In the genomic region with DNA sequence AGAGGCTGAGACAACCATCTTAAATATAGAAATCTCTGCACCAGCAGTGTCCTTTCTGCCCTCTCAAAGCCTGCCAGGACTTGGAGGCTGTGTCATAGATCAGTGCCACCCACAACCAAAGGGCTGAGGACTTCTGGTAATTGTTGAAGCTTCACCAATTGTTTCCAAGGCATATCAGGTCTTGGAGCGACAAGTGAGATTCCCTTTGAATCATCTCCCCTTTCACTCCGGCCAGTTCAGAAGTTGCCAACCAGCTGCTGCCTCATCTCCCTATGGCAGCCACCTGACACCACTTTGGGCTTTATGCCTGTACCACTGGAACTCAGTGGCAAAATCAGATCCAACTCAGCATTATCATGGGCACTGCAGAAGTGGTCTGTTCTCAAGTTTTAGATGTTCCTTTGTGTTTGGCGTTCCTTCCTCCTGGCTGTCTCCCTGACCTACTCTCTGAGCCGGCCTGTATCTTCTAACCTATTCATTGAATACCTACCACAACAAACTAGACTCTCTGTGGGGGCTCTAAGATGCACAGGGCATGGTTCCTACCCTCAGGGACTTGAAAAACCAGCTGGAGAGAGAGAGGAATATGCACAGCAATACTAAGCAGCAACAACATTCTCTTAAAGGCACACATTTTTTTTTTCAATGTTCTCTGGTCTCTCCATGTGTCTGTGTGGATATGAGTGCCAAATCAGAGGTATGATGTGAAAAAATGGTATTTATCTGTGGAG, we compare ENCODE assay signal across 1 cellular context.
TF ChIP-seq lines count a peak whose summit lies in the region.

No MANE protein-coding gene starts in this region.

TF ChIP-seq in H1, 55 proteins besides CTCF, POLR2A, EP300 and RAD21 (continued from another document):
- TF ChIP-seq, protein P1, sequence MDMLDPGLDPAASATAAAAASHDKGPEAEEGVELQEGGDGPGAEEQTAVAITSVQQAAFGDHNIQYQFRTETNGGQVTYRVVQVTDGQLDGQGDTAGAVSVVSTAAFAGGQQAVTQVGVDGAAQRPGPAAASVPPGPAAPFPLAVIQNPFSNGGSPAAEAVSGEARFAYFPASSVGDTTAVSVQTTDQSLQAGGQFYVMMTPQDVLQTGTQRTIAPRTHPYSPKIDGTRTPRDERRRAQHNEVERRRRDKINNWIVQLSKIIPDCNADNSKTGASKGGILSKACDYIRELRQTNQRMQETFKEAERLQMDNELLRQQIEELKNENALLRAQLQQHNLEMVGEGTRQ (IDR thresholded peaks at IDR 0.05; ENCODE audit: low read length), result no peak
- TF ChIP-seq TAF1 (IDR thresholded peaks at IDR 0.05; ENCODE audit: low read depth, low read length) (no peak), ZNF274 (IDR thresholded peaks at IDR 0.05; ENCODE audit: borderline replicate concordance, extremely low read depth, low read length) (no peak), SUZ12 (IDR thresholded peaks at IDR 0.05; ENCODE audit: low read length) (no peak), CBX5 (IDR thresholded peaks at IDR 0.05; ENCODE audit: low read depth, low read length) (no peak), RNF2 (IDR thresholded peaks at IDR 0.05; ENCODE audit: borderline replicate concordance, low read depth, low read length, missing control alignments, poor library complexity, severe bottlenecking) (no peak), CTBP2 (IDR thresholded peaks at IDR 0.05; ENCODE audit: borderline replicate concordance, insufficient read depth, insufficient read length, low read length) (no peak)
